ENCODE assay signal across 13 cellular contexts in genomic region chr1:162951553-162952315, GRCh38.
DNase-seq lines count a peak whose midpoint lies in the region; ATAC-seq and TF ChIP-seq lines count a peak whose summit lies in the region.
"Had no signal": no experiment of that assay in that cellular context is flagged by ENCODE, and none has a peak within 500 bp of the region (broad histone marks: within the 10 kb centered on the region; RNA-seq: fewer than 3 reads in every experiment).

No MANE protein-coding gene starts in this region.

- H3K36me3 Mint-ChIP-seq in Caco-2 (ENCODE audit: insufficient read depth, unreplicated experiment): no peaks in the 10 kb centered on the region

- no peaks in the 10 kb centered on the region for H3K4me1 Mint-ChIP-seq in Caco-2 (ENCODE audit: low read depth, unreplicated experiment)

- POLR2A ChIA-PET in Caco-2 (lab: Charles Lee): no interaction called here

- no TSS peak for BruUV-seq in Caco-2 (replicated peaks; lab: Mats Ljungman, UMichigan)

- H3K36me3 ChIP-seq in right atrium auricular region: no peaks in the 10 kb centered on the region
- H3K36me3 ChIP-seq in Caco-2 (ENCODE audit: control insufficient read depth, insufficient read depth, low read length): no peaks in the 10 kb centered on the region
- H3K36me3 ChIP-seq: transverse colon had no signal

- no peaks in the 10 kb centered on the region for H3K4me1 ChIP-seq in right atrium auricular region
- no peaks in the 10 kb centered on the region for H3K4me1 ChIP-seq in Caco-2
- H3K4me1 ChIP-seq: transverse colon had no signal

- TF ChIP-seq CTCF in fibroblast of pulmonary artery (IDR thresholded peaks at IDR 0.05; ENCODE audit: low read length, missing control alignments): no peak
- no peak for TF ChIP-seq CTCF in right atrium auricular region (IDR thresholded peaks at IDR 0.05)
- TF ChIP-seq CTCF in Caco-2 (IDR thresholded peaks at IDR 0.05; ENCODE audit: insufficient read depth in 1 of 2, low read depth in 1 of 2, low read length in 1 of 2, severe bottlenecking in 1 of 2, unreplicated experiment in 1 of 2): no peak

- peak; percentile 3 for DNase-seq in NCI-H1092 treated with DMSO at 0.1 percent for 48 hours (lab: John Stamatoyannopoulos, UW)
- no peak for DNase-seq in NCI-H1092 (lab: John Stamatoyannopoulos, UW)
- DNase-seq in fibroblast of pulmonary artery (ENCODE audit: low read depth): peak; percentile 40
- DNase-seq in right atrium auricular region (ENCODE audit: low spot score): no peak
- DNase-seq in Caco-2: no peak
- no peak for DNase-seq in CD1c-positive myeloid dendritic cell (ENCODE audit: extremely low spot score)
- DNase-seq: caudate nucleus, islet precursor cell, NCI-H2171 treated with DMSO at 0.1 percent for 48 hours, transverse colon had no signal

- no peaks in the 10 kb centered on the region for H3K9me3 ChIP-seq in right atrium auricular region
- no peaks in the 10 kb centered on the region for H3K9me3 ChIP-seq in Caco-2
- H3K9me3 ChIP-seq: transverse colon had no signal

- CTCF ChIA-PET in Caco-2 (lab: Charles Lee): no interaction called here

- intact Hi-C loops in Caco-2 (cut with micrococcal nuclease; ENCODE audit: unreplicated experiment): no loop called here

- no peak overlapping the region for H3K27ac Mint-ChIP-seq in Caco-2 (ENCODE audit: unreplicated experiment)

- no peaks in the 10 kb centered on the region for H3K27me3 ChIP-seq in right atrium auricular region
- no peaks in the 10 kb centered on the region for H3K27me3 ChIP-seq in Caco-2 (replicated peaks; ENCODE audit: control insufficient read depth, insufficient read depth, low read length)
- H3K27me3 ChIP-seq: transverse colon had no signal

- peaks cover 2% of the 10 kb centered on the region for H3K27me3 Mint-ChIP-seq in Caco-2 (ENCODE audit: insufficient read depth, unreplicated experiment)

- peaks cover 7% of the 10 kb centered on the region for H3K9me3 Mint-ChIP-seq in Caco-2 (ENCODE audit: unreplicated experiment)

- no peak overlapping the region for H3K27ac ChIP-seq in right atrium auricular region
- H3K27ac ChIP-seq: transverse colon, VCaP had no signal

- peak; percentile 94 for ATAC-seq in GM21619 (IDR thresholded peaks at IDR 0.05; ENCODE audit: unreplicated experiment)
- peak; percentile 95 for ATAC-seq in HG03442 (IDR thresholded peaks at IDR 0.05; ENCODE audit: unreplicated experiment)

- H3K4me3 ChIP-seq in fibroblast of pulmonary artery (replicated peaks; ENCODE audit: low read depth, low read length) (no peak overlapping the region), right atrium auricular region (no peak overlapping the region), Caco-2 (ENCODE audit: low read depth, low read length) (no peak overlapping the region)
- H3K4me3 ChIP-seq: transverse colon had no signal

- no peak overlapping the region for H3K4me3 Mint-ChIP-seq in Caco-2 (ENCODE audit: unreplicated experiment)

Comparison
In these comparisons a context has a peak if more than half of its experiments do, and no peak if none do; other contexts are left out.
1. DNase-seq: peak in NCI-H1092 treated with DMSO at 0.1 percent for 48 hours (single experiment) and fibroblast of pulmonary artery (single experiment); none in NCI-H1092 (single experiment), right atrium auricular region (single experiment), Caco-2 (0 of 2) and CD1c-positive myeloid dendritic cell (single experiment).